In genomic region chrX:136577562-136577961, GRCh38 we compare ENCODE assay signal across 8 cellular contexts. TPM values are rescaled to one million over a fixed set of nuclear protein-coding genes. Genes with fewer than 3 reads are reported as not detected.
A peak's percentile ranks its signal among the peaks of the same experiment; 100 is the strongest.
DNase-seq lines count a peak whose midpoint lies in the region; ATAC-seq and TF ChIP-seq lines count a peak whose summit lies in the region.

No MANE protein-coding gene starts in this region.

- DNase-seq in NCI-H510A treated with DMSO at 0.1 percent for 48 hours (lab: John Stamatoyannopoulos, UW) (peak; percentile 6), NCI-H510A (lab: John Stamatoyannopoulos, UW) (no peak), NCI-H1436 treated with DMSO at 0.1 percent for 48 hours (lab: John Stamatoyannopoulos, UW) (peak; percentile 50), islet precursor cell (peak; percentile 74)
- DNase-seq in stimulated activated CD4-positive, alpha-beta T cell treated with anti-CD3 and anti-CD28 coated beads, Interleukin-2, amount 100 ng/mL, for 48 hours, result peak; percentile 48 to 49

- no peak overlapping the region for H3K27ac ChIP-seq in VCaP

- peak; percentile 93 for ATAC-seq in HG02678 (IDR thresholded peaks at IDR 0.05; ENCODE audit: unreplicated experiment)

- no peaks in the 10 kb centered on the region for H3K36me3 Mint-ChIP-seq in brain

- H3K4me3 Mint-ChIP-seq in brain, result no peak overlapping the region

- H3K9me3 Mint-ChIP-seq in brain, result no peaks in the 10 kb centered on the region

- H3K4me1 Mint-ChIP-seq in brain, result peaks cover 6% of the 10 kb centered on the region

- peaks cover 4% of the 10 kb centered on the region for H3K27me3 Mint-ChIP-seq in brain

- H3K27ac Mint-ChIP-seq in brain, result no peak overlapping the region

- peak; percentile 84 for TF ChIP-seq CTCF in VCaP (conservative IDR thresholded peaks at IDR 0.05)
- TF ChIP-seq CTCF in brain (conservative IDR thresholded peaks at IDR 0.05), result peak; percentile 52 to 66

RNA-seq across cellular contexts. Expression of gene VGLL1, which starts 45.5 kb away (rescaled TPM):
- not detected for polyA plus RNA-seq in brain (ENCODE audit: insufficient read depth, low read depth, low replicate concordance)
